Comparison of ENCODE assay signal across 9 cellular contexts in genomic region chrX:38327775-38328081, GRCh38. TPM values are rescaled to one million over a fixed set of nuclear protein-coding genes. Genes with fewer than 3 reads are reported as not detected.
A peak's percentile ranks its signal among the peaks of the same experiment; 100 is the strongest.
DNase-seq lines count a peak whose midpoint lies in the region; ATAC-seq and TF ChIP-seq lines count a peak whose summit lies in the region.
"Had no signal": no experiment of that assay in that cellular context is flagged by ENCODE, and none has a peak within 500 bp of the region (broad histone marks: within the 10 kb centered on the region; RNA-seq: fewer than 3 reads in every experiment).

No MANE protein-coding gene starts in this region.

- peak overlapping the region; percentile 97 for H3K4me3 ChIP-seq in Loucy (ENCODE audit: low read length, poor library complexity, severe bottlenecking)
- H3K4me3 ChIP-seq in duodenal mucosa (ENCODE audit: low read depth in 1 of 2, low read length in 2 of 2): peak overlapping the region; percentile 65 to 81
- peak overlapping the region; percentile 80 for H3K4me3 ChIP-seq in smooth muscle cell

- H3K9ac ChIP-seq in Loucy (ENCODE audit: low read depth, low read length, poor library complexity, severe bottlenecking): peak overlapping the region; percentile 98
- H3K9ac ChIP-seq in duodenal mucosa (ENCODE audit: low read depth in 1 of 2, low read length in 2 of 2): peak overlapping the region in 1 of 2 donors; percentile 2
- no peak overlapping the region for H3K9ac ChIP-seq in smooth muscle cell (ENCODE audit: low read depth)

- H3K36me3 ChIP-seq in Loucy (ENCODE audit: insufficient read depth, low read length) (no peaks in the 10 kb centered on the region), duodenal mucosa (ENCODE audit: control insufficient read depth in 1 of 2, insufficient read depth in 2 of 2, low read length in 2 of 2) (no peaks in the 10 kb centered on the region), smooth muscle cell (ENCODE audit: low read depth) (no peaks in the 10 kb centered on the region)

- H2AFZ ChIP-seq in Loucy (ENCODE audit: low read length) (peak overlapping the region; percentile 79), smooth muscle cell (ENCODE audit: low read depth) (peak overlapping the region; percentile 30)

- H3K27me3 ChIP-seq in Loucy (ENCODE audit: insufficient read depth, low read length, poor library complexity, severe bottlenecking): no peaks in the 10 kb centered on the region
- H3K27me3 ChIP-seq in duodenal mucosa (ENCODE audit: control insufficient read depth in 1 of 2, insufficient read depth in 2 of 2, low read length in 2 of 2): no peaks in the 10 kb centered on the region
- no peaks in the 10 kb centered on the region for H3K27me3 ChIP-seq in smooth muscle cell (ENCODE audit: low read depth)

- DNase-seq in smooth muscle cell (lab: John Stamatoyannopoulos, UW; ENCODE audit: unreplicated experiment) (no peak), NCI-H1105 (lab: John Stamatoyannopoulos, UW) (no peak), GM03348 (ENCODE audit: low spot score) (no peak)

- no peaks in the 10 kb centered on the region for H4K20me1 ChIP-seq in Loucy (ENCODE audit: insufficient read depth, low read length, poor library complexity, severe bottlenecking)
- H4K20me1 ChIP-seq in smooth muscle cell (ENCODE audit: low read depth): no peaks in the 10 kb centered on the region

- H3K27ac ChIP-seq in duodenal mucosa (ENCODE audit: low read depth, low read length) (no peak overlapping the region), smooth muscle cell (ENCODE audit: low read depth) (no peak overlapping the region)

- H3K4me1 ChIP-seq in Loucy (ENCODE audit: insufficient read depth, low read length, poor library complexity, severe bottlenecking) (peaks cover 39% of the 10 kb centered on the region), duodenal mucosa (ENCODE audit: control insufficient read depth in 1 of 2, insufficient read depth in 2 of 2, low read length in 2 of 2) (peaks cover 8 to 10% of the 10 kb centered on the region in 2 donors), smooth muscle cell (ENCODE audit: low read depth) (no peaks in the 10 kb centered on the region)

- H3K9me3 ChIP-seq in Loucy (ENCODE audit: insufficient read depth, low read depth, low read length) (no peaks in the 10 kb centered on the region), duodenal mucosa (ENCODE audit: control insufficient read depth in 1 of 2, low read length in 2 of 2) (no peaks in the 10 kb centered on the region), smooth muscle cell (replicated peaks; ENCODE audit: low read depth) (no peaks in the 10 kb centered on the region)

- whole genome bisulfite sequencing in smooth muscle cell (ENCODE audit: low lambda C conversion rate): 36% methylated on average over 4 of the region's 4 CpGs

- H3K4me2 ChIP-seq in Loucy (ENCODE audit: low read depth, low read length, poor library complexity, severe bottlenecking) (peak overlapping the region; percentile 85), smooth muscle cell (peak overlapping the region; percentile 1)

- no peak for TF ChIP-seq CTCF in Loucy (conservative IDR thresholded peaks at IDR 0.05; ENCODE audit: low read length)
- TF ChIP-seq CTCF in smooth muscle cell (IDR thresholded peaks at IDR 0.05; ENCODE audit: borderline replicate concordance, insufficient read depth, poor library complexity, severe bottlenecking): no peak

- no peaks in the 10 kb centered on the region for H3F3A ChIP-seq in Loucy (ENCODE audit: low read depth)
- no peaks in the 10 kb centered on the region for H3F3A ChIP-seq in smooth muscle cell (ENCODE audit: low read depth)

- H3K79me2 ChIP-seq in Loucy (ENCODE audit: insufficient read depth, low read length) (peaks cover 42% of the 10 kb centered on the region), smooth muscle cell (ENCODE audit: low read depth) (no peaks in the 10 kb centered on the region)

- H3K9me2 ChIP-seq in Loucy (replicated peaks; ENCODE audit: low read depth, low read length): no peaks in the 10 kb centered on the region

- ATAC-seq in GM19395 (IDR thresholded peaks at IDR 0.05; ENCODE audit: unreplicated experiment) (peak; percentile 3), HG03354 (IDR thresholded peaks at IDR 0.05; ENCODE audit: poor library complexity, severe bottlenecking, unreplicated experiment) (no peak), GM21825 (IDR thresholded peaks at IDR 0.05; ENCODE audit: unreplicated experiment) (no peak)

RNA-seq across cellular contexts. Expression of gene RPGR, which starts 0.4 kb away (rescaled TPM):
- 9.2 and 11.5 TPM in 2 replicates for total RNA-seq in smooth muscle cell
- 2.1 and 2.4 TPM in 2 replicates for polyA plus RNA-seq in smooth muscle cell

RNA-seq across cellular contexts. Expression of gene OTC, which starts 24.7 kb away (rescaled TPM):
- total RNA-seq in smooth muscle cell: not detected in 2 replicates
- polyA plus RNA-seq in smooth muscle cell: not detected in 2 replicates
- total RNA-seq: mononuclear cell had no signal
